In the genomic region with DNA sequence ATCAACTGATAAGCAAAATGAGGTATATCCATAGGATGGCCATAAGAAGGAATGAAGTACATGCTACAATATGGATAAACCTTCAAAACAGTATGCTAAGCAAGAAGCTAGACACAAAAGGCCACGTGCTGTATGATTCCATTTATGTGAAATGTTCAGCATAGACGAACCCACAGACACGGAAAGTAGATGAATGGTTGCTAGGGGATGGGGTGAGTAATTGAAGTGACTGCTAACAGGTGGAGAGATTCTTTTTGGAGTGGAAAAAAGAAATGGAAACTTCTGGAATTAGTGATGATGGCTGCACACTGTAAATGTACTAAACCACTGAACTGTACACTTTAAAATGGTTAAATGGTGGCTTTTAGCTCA, we compare ENCODE assay signal across 1 cellular context.
TF ChIP-seq lines count a peak whose summit lies in the region.

No MANE protein-coding gene starts in this region.

TF ChIP-seq in GM23338, 12 proteins besides CTCF, POLR2A, EP300 and RAD21 (continued from another document):
- TF ChIP-seq, protein P1, sequence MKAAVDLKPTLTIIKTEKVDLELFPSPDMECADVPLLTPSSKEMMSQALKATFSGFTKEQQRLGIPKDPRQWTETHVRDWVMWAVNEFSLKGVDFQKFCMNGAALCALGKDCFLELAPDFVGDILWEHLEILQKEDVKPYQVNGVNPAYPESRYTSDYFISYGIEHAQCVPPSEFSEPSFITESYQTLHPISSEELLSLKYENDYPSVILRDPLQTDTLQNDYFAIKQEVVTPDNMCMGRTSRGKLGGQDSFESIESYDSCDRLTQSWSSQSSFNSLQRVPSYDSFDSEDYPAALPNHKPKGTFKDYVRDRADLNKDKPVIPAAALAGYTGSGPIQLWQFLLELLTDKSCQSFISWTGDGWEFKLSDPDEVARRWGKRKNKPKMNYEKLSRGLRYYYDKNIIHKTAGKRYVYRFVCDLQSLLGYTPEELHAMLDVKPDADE (IDR thresholded peaks at IDR 0.05): no peak
